ENCODE assay signal across 1 cellular context in the genomic region with DNA sequence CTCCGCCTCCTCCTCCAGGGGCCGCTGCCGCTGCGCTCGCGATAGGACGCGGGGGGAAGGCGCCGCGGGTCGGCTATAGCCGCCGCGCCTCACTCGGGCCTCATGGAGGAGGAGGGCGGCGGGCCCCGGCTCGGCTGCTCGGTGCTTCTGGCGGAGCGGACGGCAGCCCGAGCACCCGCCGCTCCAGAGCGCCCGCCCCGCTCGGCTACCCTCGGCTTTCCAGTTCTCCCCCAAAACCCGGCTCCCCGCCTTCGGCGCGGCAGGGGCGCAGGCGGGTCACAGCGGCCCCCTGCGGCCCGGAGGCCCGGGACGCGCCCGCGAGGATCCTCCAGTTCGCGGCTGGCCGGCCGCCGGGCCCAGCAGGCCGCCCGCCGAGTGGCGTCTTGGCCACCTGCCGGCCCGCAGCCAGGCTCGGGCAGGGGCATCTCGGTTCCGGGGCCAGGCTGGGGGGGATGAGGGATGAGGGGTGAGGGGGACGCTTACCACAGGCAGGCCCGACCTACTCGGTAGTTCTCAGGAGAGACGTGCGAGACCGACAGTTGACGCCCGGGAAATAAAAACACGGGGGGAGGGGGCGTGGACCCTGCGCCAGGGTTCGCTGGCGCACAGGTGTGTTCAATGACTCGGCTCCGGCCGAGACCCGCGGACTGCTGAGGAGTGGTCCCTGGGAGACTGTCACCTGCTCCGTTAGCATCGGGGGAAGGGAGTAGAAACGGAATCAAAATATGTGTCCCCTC.
TF ChIP-seq lines count a peak whose summit lies in the region.

A gene with protein sequence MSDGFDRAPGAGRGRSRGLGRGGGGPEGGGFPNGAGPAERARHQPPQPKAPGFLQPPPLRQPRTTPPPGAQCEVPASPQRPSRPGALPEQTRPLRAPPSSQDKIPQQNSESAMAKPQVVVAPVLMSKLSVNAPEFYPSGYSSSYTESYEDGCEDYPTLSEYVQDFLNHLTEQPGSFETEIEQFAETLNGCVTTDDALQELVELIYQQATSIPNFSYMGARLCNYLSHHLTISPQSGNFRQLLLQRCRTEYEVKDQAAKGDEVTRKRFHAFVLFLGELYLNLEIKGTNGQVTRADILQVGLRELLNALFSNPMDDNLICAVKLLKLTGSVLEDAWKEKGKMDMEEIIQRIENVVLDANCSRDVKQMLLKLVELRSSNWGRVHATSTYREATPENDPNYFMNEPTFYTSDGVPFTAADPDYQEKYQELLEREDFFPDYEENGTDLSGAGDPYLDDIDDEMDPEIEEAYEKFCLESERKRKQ (minus strand): TSS at position 221 of the 737 bp plus-strand sequence. CDS start 231 bp downstream, outside the sequence.

TF ChIP-seq in HEK293, 187 proteins besides CTCF, POLR2A, EP300 and RAD21 (continued from another document and continues in another):
- TF ChIP-seq, protein P1, sequence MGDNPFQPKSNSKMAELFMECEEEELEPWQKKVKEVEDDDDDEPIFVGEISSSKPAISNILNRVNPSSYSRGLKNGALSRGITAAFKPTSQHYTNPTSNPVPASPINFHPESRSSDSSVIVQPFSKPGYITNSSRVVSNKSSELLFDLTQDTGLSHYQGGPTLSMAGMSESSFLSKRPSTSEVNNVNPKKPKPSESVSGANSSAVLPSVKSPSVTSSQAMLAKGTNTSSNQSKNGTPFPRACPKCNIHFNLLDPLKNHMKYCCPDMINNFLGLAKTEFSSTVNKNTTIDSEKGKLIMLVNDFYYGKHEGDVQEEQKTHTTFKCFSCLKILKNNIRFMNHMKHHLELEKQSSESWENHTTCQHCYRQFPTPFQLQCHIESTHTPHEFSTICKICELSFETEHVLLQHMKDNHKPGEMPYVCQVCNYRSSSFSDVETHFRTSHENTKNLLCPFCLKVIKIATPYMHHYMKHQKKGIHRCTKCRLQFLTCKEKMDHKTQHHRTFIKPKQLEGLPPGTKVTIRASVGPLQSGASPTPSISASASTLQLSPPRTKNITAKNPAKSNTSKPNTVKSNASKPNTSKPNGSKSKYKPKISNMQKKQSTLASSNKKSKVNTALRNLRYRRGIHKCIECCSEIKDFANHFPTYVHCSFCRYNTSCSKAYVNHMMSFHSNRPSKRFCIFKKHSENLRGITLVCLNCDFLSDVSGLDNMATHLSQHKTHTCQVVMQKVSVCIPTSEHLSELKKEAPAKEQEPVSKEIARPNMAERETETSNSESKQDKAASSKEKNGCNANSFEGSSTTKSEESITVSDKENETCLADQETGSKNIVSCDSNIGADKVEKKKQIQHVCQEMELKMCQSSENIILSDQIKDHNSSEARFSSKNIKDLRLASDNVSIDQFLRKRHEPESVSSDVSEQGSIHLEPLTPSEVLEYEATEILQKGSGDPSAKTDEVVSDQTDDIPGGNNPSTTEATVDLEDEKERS (tag by site-specific recombination; IDR thresholded peaks at IDR 0.05) = no peak
- TF ChIP-seq ZNF174 (tag by site-specific recombination; IDR thresholded peaks at IDR 0.05) (no peak), HOXC10 (CRISPR knock-in tag; IDR thresholded peaks at IDR 0.05) (no peak; the same call in 1 of the 2 replicates), SP7 (tag by site-specific recombination; IDR thresholded peaks at IDR 0.05) (no peak), ZNF623 (tag by site-specific recombination; IDR thresholded peaks at IDR 0.05) (no peak), ZNF23 (tag by site-specific recombination; IDR thresholded peaks at IDR 0.05; ENCODE audit: borderline replicate concordance) (no peak), ZNF707 (tag by site-specific recombination; IDR thresholded peaks at IDR 0.05) (no peak), ZNF175 (tag by site-specific recombination; IDR thresholded peaks at IDR 0.05) (no peak), ZNF558 (tag by site-specific recombination; IDR thresholded peaks at IDR 0.05) (no peak), ZNF341 (tag by site-specific recombination; IDR thresholded peaks at IDR 0.05; ENCODE audit: low read depth) (no peak), ZBTB1 (tag by site-specific recombination; IDR thresholded peaks at IDR 0.05) (no peak), GLI4 (tag by site-specific recombination; IDR thresholded peaks at IDR 0.05) (no peak), HOXD13 (CRISPR knock-in tag; IDR thresholded peaks at IDR 0.05; ENCODE audit: borderline replicate concordance) (no peak), ZNF626 (tag by site-specific recombination; IDR thresholded peaks at IDR 0.05) (no peak), SETDB1 (IDR thresholded peaks at IDR 0.05; ENCODE audit: insufficient read length, low read length) (no peak), KLF7 (tag by site-specific recombination; IDR thresholded peaks at IDR 0.05; ENCODE audit: borderline replicate concordance) (no peak), KLF9 (tag by site-specific recombination; IDR thresholded peaks at IDR 0.05; ENCODE audit: low read depth) (peak; percentile 74), ZNF610 (tag by site-specific recombination; IDR thresholded peaks at IDR 0.05; ENCODE audit: borderline replicate concordance) (no peak), ZNF311 (tag by site-specific recombination; IDR thresholded peaks at IDR 0.05; ENCODE audit: borderline replicate concordance) (no peak), ZNF791 (tag by site-specific recombination; IDR thresholded peaks at IDR 0.05) (no peak), ZNF843 (tag by site-specific recombination; IDR thresholded peaks at IDR 0.05) (no peak), ZNF324 (tag by site-specific recombination; IDR thresholded peaks at IDR 0.05) (no peak), GLIS1 (tag by site-specific recombination; IDR thresholded peaks at IDR 0.05) (no peak), PRDM1 (tag by site-specific recombination; IDR thresholded peaks at IDR 0.05) (no peak), ZBTB21 (tag by site-specific recombination; IDR thresholded peaks at IDR 0.05) (no peak), BCL11B (tag by site-specific recombination; IDR thresholded peaks at IDR 0.05; ENCODE audit: low read depth) (no peak), SP2 (tag by site-specific recombination; IDR thresholded peaks at IDR 0.05) (no peak), ZFP3 (tag by site-specific recombination; IDR thresholded peaks at IDR 0.05; ENCODE audit: low read depth) (no peak), KLF10 (tag by site-specific recombination; IDR thresholded peaks at IDR 0.05) (peak; percentile 52; the same call in 1 of the 2 replicates), ZXDB (tag by site-specific recombination; IDR thresholded peaks at IDR 0.05) (0 out of 2 replicates have a peak, but pooled peaks have one; percentile 28), ZBTB48 (tag by site-specific recombination; IDR thresholded peaks at IDR 0.05) (no peak)
- TF ChIP-seq, protein P2, sequence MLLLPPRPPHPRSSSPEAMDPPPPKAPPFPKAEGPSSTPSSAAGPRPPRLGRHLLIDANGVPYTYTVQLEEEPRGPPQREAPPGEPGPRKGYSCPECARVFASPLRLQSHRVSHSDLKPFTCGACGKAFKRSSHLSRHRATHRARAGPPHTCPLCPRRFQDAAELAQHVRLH (tag by site-specific recombination; IDR thresholded peaks at IDR 0.05) = no peak
- TF ChIP-seq, protein P3, sequence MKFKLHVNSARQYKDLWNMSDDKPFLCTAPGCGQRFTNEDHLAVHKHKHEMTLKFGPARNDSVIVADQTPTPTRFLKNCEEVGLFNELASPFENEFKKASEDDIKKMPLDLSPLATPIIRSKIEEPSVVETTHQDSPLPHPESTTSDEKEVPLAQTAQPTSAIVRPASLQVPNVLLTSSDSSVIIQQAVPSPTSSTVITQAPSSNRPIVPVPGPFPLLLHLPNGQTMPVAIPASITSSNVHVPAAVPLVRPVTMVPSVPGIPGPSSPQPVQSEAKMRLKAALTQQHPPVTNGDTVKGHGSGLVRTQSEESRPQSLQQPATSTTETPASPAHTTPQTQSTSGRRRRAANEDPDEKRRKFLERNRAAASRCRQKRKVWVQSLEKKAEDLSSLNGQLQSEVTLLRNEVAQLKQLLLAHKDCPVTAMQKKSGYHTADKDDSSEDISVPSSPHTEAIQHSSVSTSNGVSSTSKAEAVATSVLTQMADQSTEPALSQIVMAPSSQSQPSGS (tag by site-specific recombination; IDR thresholded peaks at IDR 0.05; ENCODE audit: low read depth) = no peak
- TF ChIP-seq, protein P4, sequence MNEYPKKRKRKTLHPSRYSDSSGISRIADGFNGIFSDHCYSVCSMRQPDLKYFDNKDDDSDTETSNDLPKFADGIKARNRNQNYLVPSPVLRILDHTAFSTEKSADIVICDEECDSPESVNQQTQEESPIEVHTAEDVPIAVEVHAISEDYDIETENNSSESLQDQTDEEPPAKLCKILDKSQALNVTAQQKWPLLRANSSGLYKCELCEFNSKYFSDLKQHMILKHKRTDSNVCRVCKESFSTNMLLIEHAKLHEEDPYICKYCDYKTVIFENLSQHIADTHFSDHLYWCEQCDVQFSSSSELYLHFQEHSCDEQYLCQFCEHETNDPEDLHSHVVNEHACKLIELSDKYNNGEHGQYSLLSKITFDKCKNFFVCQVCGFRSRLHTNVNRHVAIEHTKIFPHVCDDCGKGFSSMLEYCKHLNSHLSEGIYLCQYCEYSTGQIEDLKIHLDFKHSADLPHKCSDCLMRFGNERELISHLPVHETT (tag by site-specific recombination; IDR thresholded peaks at IDR 0.05) = no peak
- TF ChIP-seq, protein P5, sequence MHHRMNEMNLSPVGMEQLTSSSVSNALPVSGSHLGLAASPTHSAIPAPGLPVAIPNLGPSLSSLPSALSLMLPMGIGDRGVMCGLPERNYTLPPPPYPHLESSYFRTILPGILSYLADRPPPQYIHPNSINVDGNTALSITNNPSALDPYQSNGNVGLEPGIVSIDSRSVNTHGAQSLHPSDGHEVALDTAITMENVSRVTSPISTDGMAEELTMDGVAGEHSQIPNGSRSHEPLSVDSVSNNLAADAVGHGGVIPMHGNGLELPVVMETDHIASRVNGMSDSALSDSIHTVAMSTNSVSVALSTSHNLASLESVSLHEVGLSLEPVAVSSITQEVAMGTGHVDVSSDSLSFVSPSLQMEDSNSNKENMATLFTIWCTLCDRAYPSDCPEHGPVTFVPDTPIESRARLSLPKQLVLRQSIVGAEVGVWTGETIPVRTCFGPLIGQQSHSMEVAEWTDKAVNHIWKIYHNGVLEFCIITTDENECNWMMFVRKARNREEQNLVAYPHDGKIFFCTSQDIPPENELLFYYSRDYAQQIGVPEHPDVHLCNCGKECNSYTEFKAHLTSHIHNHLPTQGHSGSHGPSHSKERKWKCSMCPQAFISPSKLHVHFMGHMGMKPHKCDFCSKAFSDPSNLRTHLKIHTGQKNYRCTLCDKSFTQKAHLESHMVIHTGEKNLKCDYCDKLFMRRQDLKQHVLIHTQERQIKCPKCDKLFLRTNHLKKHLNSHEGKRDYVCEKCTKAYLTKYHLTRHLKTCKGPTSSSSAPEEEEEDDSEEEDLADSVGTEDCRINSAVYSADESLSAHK (tag by site-specific recombination; IDR thresholded peaks at IDR 0.05) = peak; percentile 40; the same call in 1 of the 2 replicates
- TF ChIP-seq, protein P6, sequence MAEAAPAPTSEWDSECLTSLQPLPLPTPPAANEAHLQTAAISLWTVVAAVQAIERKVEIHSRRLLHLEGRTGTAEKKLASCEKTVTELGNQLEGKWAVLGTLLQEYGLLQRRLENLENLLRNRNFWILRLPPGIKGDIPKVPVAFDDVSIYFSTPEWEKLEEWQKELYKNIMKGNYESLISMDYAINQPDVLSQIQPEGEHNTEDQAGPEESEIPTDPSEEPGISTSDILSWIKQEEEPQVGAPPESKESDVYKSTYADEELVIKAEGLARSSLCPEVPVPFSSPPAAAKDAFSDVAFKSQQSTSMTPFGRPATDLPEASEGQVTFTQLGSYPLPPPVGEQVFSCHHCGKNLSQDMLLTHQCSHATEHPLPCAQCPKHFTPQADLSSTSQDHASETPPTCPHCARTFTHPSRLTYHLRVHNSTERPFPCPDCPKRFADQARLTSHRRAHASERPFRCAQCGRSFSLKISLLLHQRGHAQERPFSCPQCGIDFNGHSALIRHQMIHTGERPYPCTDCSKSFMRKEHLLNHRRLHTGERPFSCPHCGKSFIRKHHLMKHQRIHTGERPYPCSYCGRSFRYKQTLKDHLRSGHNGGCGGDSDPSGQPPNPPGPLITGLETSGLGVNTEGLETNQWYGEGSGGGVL (tag by site-specific recombination; IDR thresholded peaks at IDR 0.05) = peak; percentile 75
- TF ChIP-seq, protein P7, sequence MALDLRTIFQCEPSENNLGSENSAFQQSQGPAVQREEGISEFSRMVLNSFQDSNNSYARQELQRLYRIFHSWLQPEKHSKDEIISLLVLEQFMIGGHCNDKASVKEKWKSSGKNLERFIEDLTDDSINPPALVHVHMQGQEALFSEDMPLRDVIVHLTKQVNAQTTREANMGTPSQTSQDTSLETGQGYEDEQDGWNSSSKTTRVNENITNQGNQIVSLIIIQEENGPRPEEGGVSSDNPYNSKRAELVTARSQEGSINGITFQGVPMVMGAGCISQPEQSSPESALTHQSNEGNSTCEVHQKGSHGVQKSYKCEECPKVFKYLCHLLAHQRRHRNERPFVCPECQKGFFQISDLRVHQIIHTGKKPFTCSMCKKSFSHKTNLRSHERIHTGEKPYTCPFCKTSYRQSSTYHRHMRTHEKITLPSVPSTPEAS (tag by site-specific recombination; IDR thresholded peaks at IDR 0.05) = no peak
- TF ChIP-seq, protein P8, sequence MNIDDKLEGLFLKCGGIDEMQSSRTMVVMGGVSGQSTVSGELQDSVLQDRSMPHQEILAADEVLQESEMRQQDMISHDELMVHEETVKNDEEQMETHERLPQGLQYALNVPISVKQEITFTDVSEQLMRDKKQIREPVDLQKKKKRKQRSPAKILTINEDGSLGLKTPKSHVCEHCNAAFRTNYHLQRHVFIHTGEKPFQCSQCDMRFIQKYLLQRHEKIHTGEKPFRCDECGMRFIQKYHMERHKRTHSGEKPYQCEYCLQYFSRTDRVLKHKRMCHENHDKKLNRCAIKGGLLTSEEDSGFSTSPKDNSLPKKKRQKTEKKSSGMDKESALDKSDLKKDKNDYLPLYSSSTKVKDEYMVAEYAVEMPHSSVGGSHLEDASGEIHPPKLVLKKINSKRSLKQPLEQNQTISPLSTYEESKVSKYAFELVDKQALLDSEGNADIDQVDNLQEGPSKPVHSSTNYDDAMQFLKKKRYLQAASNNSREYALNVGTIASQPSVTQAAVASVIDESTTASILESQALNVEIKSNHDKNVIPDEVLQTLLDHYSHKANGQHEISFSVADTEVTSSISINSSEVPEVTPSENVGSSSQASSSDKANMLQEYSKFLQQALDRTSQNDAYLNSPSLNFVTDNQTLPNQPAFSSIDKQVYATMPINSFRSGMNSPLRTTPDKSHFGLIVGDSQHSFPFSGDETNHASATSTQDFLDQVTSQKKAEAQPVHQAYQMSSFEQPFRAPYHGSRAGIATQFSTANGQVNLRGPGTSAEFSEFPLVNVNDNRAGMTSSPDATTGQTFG (tag by site-specific recombination; IDR thresholded peaks at IDR 0.05; ENCODE audit: borderline replicate concordance) = no peak
